17 cellular contexts compared by ENCODE assay signal in genomic region chr7:79658304-79658703, GRCh38.
DNase-seq lines count a peak whose midpoint lies in the region; ATAC-seq, FAIRE-seq and TF ChIP-seq lines count a peak whose summit lies in the region.
"Had no signal": no experiment of that assay in that cellular context is flagged by ENCODE, and none has a peak within 500 bp of the region (broad histone marks: within the 10 kb centered on the region; RNA-seq: fewer than 3 reads in every experiment).

No MANE protein-coding gene starts in this region.

- H3K27ac ChIP-seq in IMR-90 (ENCODE audit: insufficient read depth, low read length) (no peak overlapping the region), K562 (ENCODE audit: extremely low read depth, low read depth, low read length) (no peak overlapping the region), ascending aorta (no peak overlapping the region)
- H3K27ac ChIP-seq: GM23248 had no signal

- no peak overlapping the region for H3K27ac Mint-ChIP-seq in activated T-helper 2 cell treated with anti-CD3 and anti-CD28 coated beads, Interferon-gamma antibody, Interleukin-2, Interleukin-4, amounts not matched to agents 10 μg/mL and 5 μg/mL and 100 μg/mL, durations not matched to agents 14 hours and 24 hours and 36 hours
- H3K27ac Mint-ChIP-seq: B cell; CD4-positive, alpha-beta T cell had no signal

- H3K4me2 ChIP-seq in IMR-90 (ENCODE audit: low read depth, low read length) = no peak overlapping the region
- no peak overlapping the region for H3K4me2 ChIP-seq in K562 (ENCODE audit: insufficient read depth, low read length)

- H3K4me1 ChIP-seq in IMR-90 (ENCODE audit: control insufficient read depth, insufficient read depth, low read length) (peaks cover 2% of the 10 kb centered on the region; the same call in 1 of the 2 replicates), K562 (replicated peaks in 1 of 2; ENCODE audit: control insufficient read depth in 2 of 2, insufficient read depth in 2 of 2, low read length in 2 of 2) (no peaks in the 10 kb centered on the region), ascending aorta (no peaks in the 10 kb centered on the region)

- H3K27me3 ChIP-seq in IMR-90 (ENCODE audit: control insufficient read depth, insufficient read depth, low read length) (no peaks in the 10 kb centered on the region), K562 (ENCODE audit: control insufficient read depth in 2 of 2, insufficient read depth in 2 of 2, low read length in 2 of 2) (no peaks in the 10 kb centered on the region), ascending aorta (no peaks in the 10 kb centered on the region)

- H4K5ac ChIP-seq in IMR-90 (ENCODE audit: low read depth, low read length) = no peak overlapping the region

- no peak overlapping the region for H3K4me3 ChIP-seq in IMR-90 (ENCODE audit: insufficient read depth, low read depth, low read length)
- H3K4me3 ChIP-seq in K562 = no peak overlapping the region
- H3K4me3 ChIP-seq in ascending aorta = no peak overlapping the region
- H3K4me3 ChIP-seq: GM23248 had no signal

- H2BK5ac ChIP-seq in IMR-90 (ENCODE audit: low read depth, low read length, poor library complexity, severe bottlenecking) = no peak overlapping the region

- H3K36me3 Mint-ChIP-seq in activated T-helper 2 cell treated with anti-CD3 and anti-CD28 coated beads, Interferon-gamma antibody, Interleukin-2, Interleukin-4, amounts not matched to agents 10 μg/mL and 5 μg/mL and 100 μg/mL, durations not matched to agents 14 hours and 24 hours and 36 hours (ENCODE audit: low read depth) = no peaks in the 10 kb centered on the region

- no peak overlapping the region for H2BK120ac ChIP-seq in IMR-90 (ENCODE audit: low read depth, low read length)

- no TSS peak for BruUV-seq in IMR-90 (replicated peaks; lab: Mats Ljungman, UMichigan)
- BruUV-seq in K562 (replicated peaks; lab: Mats Ljungman, UMichigan) = no TSS peak

- no peak overlapping the region for H2AK5ac ChIP-seq in IMR-90 (ENCODE audit: low read depth, low read length)

- H4K8ac ChIP-seq in IMR-90 (ENCODE audit: low read depth in 2 of 2, low read length in 2 of 2) = no peak overlapping the region

- no peaks in the 10 kb centered on the region for H3K79me1 ChIP-seq in IMR-90 (ENCODE audit: low read depth in 1 of 2, low read length in 2 of 2)

- no peak overlapping the region for H3K56ac ChIP-seq in IMR-90 (ENCODE audit: extremely low read depth, insufficient read depth, low read length)

- no peak overlapping the region for H3K23ac ChIP-seq in IMR-90 (ENCODE audit: low read depth, low read length)

- H3K79me2 ChIP-seq in K562 (ENCODE audit: control insufficient read depth, insufficient read depth, low read length) = no peaks in the 10 kb centered on the region

- no peaks in the 10 kb centered on the region for H3K4me1 Mint-ChIP-seq in activated T-helper 2 cell treated with anti-CD3 and anti-CD28 coated beads, Interferon-gamma antibody, Interleukin-2, Interleukin-4, amounts not matched to agents 10 μg/mL and 5 μg/mL and 100 μg/mL, durations not matched to agents 14 hours and 24 hours and 36 hours (ENCODE audit: low read depth)
- H3K4me1 Mint-ChIP-seq: B cell had no signal

- peak; percentile 18 for DNase-seq in NCI-H748 (lab: John Stamatoyannopoulos, UW; ENCODE audit: unreplicated experiment)
- no peak for DNase-seq in NCI-H748 treated with DMSO at 0.1 percent for 48 hours (lab: John Stamatoyannopoulos, UW)
- no peak for DNase-seq in IMR-90
- no peak for DNase-seq in K562 (ENCODE audit: extremely low read depth in 1 of 4, low spot score in 3 of 4)
- no peak for DNase-seq in activated T-helper 2 cell treated with anti-CD3 and anti-CD28 coated beads, Interferon-gamma antibody, Interleukin-2, Interleukin-4, amounts not matched to agents 10 μg/mL and 5 μg/mL and 100 μg/mL, durations not matched to agents 14 hours and 24 hours and 36 hours (ENCODE audit: low spot score)
- DNase-seq in NCI-H226 = no peak
- DNase-seq in ascending aorta (ENCODE audit: low spot score in 2 of 2) = no peak
- DNase-seq: 8988T; C1 segment of cervical spinal cord; Calu3; CD4-positive, alpha-beta T cell; DMS 273 treated with DMSO at 0.1 percent for 48 hours; GM23248 had no signal

- H3K14ac ChIP-seq in IMR-90 (replicated peaks; ENCODE audit: low read depth, low read length) = no peak overlapping the region

- intact Hi-C loops in IMR-90 (cut with micrococcal nuclease) (no loop called here), K562 (cut with micrococcal nuclease) (no loop called here), ascending aorta (cut with DNase I) (no loop called here)
- intact Hi-C loops in activated T-helper 2 cell treated with anti-CD3 and anti-CD28 coated beads, Interferon-gamma antibody, Interleukin-2, Interleukin-4, amounts not matched to agents 10 μg/mL and 5 μg/mL and 100 μg/mL, durations not matched to agents 14 hours and 24 hours and 36 hours (cut with micrococcal nuclease) = no loop called here

- TF ChIP-seq EP300 in K562 (IDR thresholded peaks at IDR 0.05; ENCODE audit: low read length) = no peak

- in situ Hi-C loops in IMR-90 (cut with MboI; ENCODE audit: low sequenced_read_pairs) (no loop called here), K562 (cut with MboI) (no loop called here)

- TF ChIP-seq POLR2A in IMR-90 (IDR thresholded peaks at IDR 0.05; ENCODE audit: low read depth, low read length) (no peak), K562 (conservative IDR thresholded peaks at IDR 0.05) (no peak)

- H3K27me3 Mint-ChIP-seq in activated T-helper 2 cell treated with anti-CD3 and anti-CD28 coated beads, Interferon-gamma antibody, Interleukin-2, Interleukin-4, amounts not matched to agents 10 μg/mL and 5 μg/mL and 100 μg/mL, durations not matched to agents 14 hours and 24 hours and 36 hours (ENCODE audit: low read depth) = no peaks in the 10 kb centered on the region
- H3K27me3 Mint-ChIP-seq: B cell; CD4-positive, alpha-beta T cell had no signal

- POLR2A ChIA-PET in IMR-90 (lab: Charles Lee; ENCODE audit: unreplicated experiment) (no interaction called here), K562 (lab: Yijun Ruan, JAX) (no interaction called here)

- CTCF ChIA-PET in IMR-90 (lab: Yijun Ruan, JAX) = no interaction called here
- CTCF ChIA-PET in K562 (lab: Yijun Ruan, JAX; ENCODE audit: low intra/inter-chr PET ratio) = no interaction called here

- H3K18ac ChIP-seq in IMR-90 (ENCODE audit: low read depth, low read length) = no peak overlapping the region

- no peak overlapping the region for H3K9ac ChIP-seq in IMR-90 (ENCODE audit: low read depth, low read length)
- no peak overlapping the region for H3K9ac ChIP-seq in K562 (ENCODE audit: insufficient read depth in 1 of 2, low read depth in 2 of 2, low read length in 2 of 2)
- H3K9ac ChIP-seq: GM23248 had no signal

- H3K4me3 Mint-ChIP-seq in activated T-helper 2 cell treated with anti-CD3 and anti-CD28 coated beads, Interferon-gamma antibody, Interleukin-2, Interleukin-4, amounts not matched to agents 10 μg/mL and 5 μg/mL and 100 μg/mL, durations not matched to agents 14 hours and 24 hours and 36 hours (ENCODE audit: low read depth) = no peak overlapping the region
- H3K4me3 Mint-ChIP-seq: B cell; CD4-positive, alpha-beta T cell had no signal

- H4K20me1 ChIP-seq in IMR-90 (ENCODE audit: insufficient read depth, low read length) (no peaks in the 10 kb centered on the region), K562 (replicated peaks; ENCODE audit: control insufficient read depth, insufficient read depth, low read length) (no peaks in the 10 kb centered on the region)

- FAIRE-seq in K562 (lab: Jason Lieb, UNC) = no peak
- FAIRE-seq: GM12891, H54 had no signal

- dilution Hi-C loops in IMR-90 (cut with HindIII; ENCODE audit: low sequenced_read_pairs, unreplicated experiment) = no loop called here

- H2BK15ac ChIP-seq in IMR-90 (ENCODE audit: low read depth, low read length) = no peak overlapping the region

- H3K36me3 ChIP-seq in IMR-90 (ENCODE audit: control insufficient read depth, insufficient read depth, low read length) (no peaks in the 10 kb centered on the region), K562 (ENCODE audit: control insufficient read depth, insufficient read depth, low read length) (no peaks in the 10 kb centered on the region), ascending aorta (no peaks in the 10 kb centered on the region)

- TF ChIP-seq CTCF in IMR-90 (conservative IDR thresholded peaks at IDR 0.05; ENCODE audit: low read depth, low read length) (no peak), K562 (IDR thresholded peaks at IDR 0.05 in 2 of 3, conservative IDR thresholded peaks at IDR 0.05 in 1 of 3; ENCODE audit: insufficient read depth in 2 of 3, low read depth in 1 of 3, low read length in 3 of 3) (no peak), ascending aorta (IDR thresholded peaks at IDR 0.05) (no peak)

- ATAC-seq in IMR-90 (ENCODE audit: low read depth) (no peak), K562 (no peak)
- ATAC-seq: HCT116 had no signal

- no peak overlapping the region for H4K91ac ChIP-seq in IMR-90 (ENCODE audit: insufficient read depth, low read depth, low read length)

- no peak overlapping the region for H2AFZ ChIP-seq in IMR-90 (replicated peaks; ENCODE audit: low read length, poor library complexity)
- no peak overlapping the region for H2AFZ ChIP-seq in K562 (ENCODE audit: low read depth, low read length)
- H2AFZ ChIP-seq: GM23248 had no signal

- H2AK9ac ChIP-seq in IMR-90 (replicated peaks; ENCODE audit: low read depth, low read length, poor library complexity) = no peak overlapping the region

- H3K9me1 ChIP-seq in IMR-90 (ENCODE audit: insufficient read depth, low read length) (peaks cover 6% of the 10 kb centered on the region; the same call in 1 of the 2 replicates), K562 (ENCODE audit: control insufficient read depth, insufficient read depth, low read length) (no peaks in the 10 kb centered on the region)

- no peak for TF ChIP-seq RAD21 in IMR-90 (IDR thresholded peaks at IDR 0.05; ENCODE audit: low read length)
- TF ChIP-seq RAD21 in K562 (CRISPR knock-in tag; conservative IDR thresholded peaks at IDR 0.05 in 1 of 2, IDR thresholded peaks at IDR 0.05 in 1 of 2) = no peak

- no peak overlapping the region for H2BK20ac ChIP-seq in IMR-90 (ENCODE audit: low read depth, low read length)

- H3K9me3 ChIP-seq in IMR-90 (ENCODE audit: control insufficient read depth, insufficient read depth, low read length) = no peaks in the 10 kb centered on the region
- no peaks in the 10 kb centered on the region for H3K9me3 ChIP-seq in K562 (replicated peaks; ENCODE audit: control insufficient read depth, insufficient read depth, low read depth, low read length)
- no peaks in the 10 kb centered on the region for H3K9me3 ChIP-seq in ascending aorta

- H3K9me3 Mint-ChIP-seq in activated T-helper 2 cell treated with anti-CD3 and anti-CD28 coated beads, Interferon-gamma antibody, Interleukin-2, Interleukin-4, amounts not matched to agents 10 μg/mL and 5 μg/mL and 100 μg/mL, durations not matched to agents 14 hours and 24 hours and 36 hours = no peaks in the 10 kb centered on the region

- H3K4ac ChIP-seq in IMR-90 (ENCODE audit: low read depth, low read length) = no peak overlapping the region

TF ChIP-seq in IMR-90, 13 proteins besides CTCF, POLR2A, EP300 and RAD21:
- no peak for TF ChIP-seq RCOR1 (IDR thresholded peaks at IDR 0.05; ENCODE audit: insufficient replicate concordance, low read length)
- peak; percentile 64 for TF ChIP-seq MAFK (IDR thresholded peaks at IDR 0.05; ENCODE audit: low read depth, low read length)
TF ChIP-seq in IMR-90: peak in this region for 1.
